Comparison of ENCODE assay signal across 11 cellular contexts in the genomic region with DNA sequence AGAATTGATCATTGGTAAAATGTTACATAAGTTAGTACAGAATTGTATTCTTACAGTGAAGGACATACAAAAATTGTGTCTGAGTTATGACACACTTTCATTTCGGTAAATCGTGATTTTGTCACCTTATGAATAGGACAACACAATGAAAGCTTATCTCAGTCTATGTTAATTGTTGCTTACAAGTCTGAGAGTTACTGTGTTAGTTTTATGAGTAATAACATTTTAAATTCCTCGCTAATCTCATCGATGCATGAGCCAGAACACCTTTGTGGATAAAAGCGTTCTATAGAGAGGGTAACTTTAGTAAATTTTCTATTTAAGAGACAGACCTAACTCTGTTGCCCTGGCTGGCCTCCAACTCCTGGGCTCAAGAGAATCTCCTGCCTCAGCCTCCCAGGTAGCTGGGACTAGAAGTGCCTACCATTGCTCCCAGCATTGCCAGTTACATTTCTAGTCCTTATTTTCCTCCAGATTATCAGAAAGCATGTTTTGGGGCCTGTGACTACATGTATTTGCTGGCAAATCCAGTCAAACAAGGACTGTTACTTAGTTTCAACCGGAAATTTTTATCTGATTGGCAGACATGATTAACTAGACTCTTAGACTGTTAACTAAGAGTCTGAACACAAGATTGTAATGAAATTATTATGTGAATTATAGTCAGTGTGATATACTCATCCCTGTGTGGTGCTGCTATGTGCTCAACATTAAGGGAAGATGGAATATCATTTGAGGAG. TPM values are rescaled to one million over a fixed set of nuclear protein-coding genes. Genes with fewer than 3 reads are reported as not detected.
A peak's percentile ranks its signal among the peaks of the same experiment; 100 is the strongest.
DNase-seq lines count a peak whose midpoint lies in the region; ATAC-seq and TF ChIP-seq lines count a peak whose summit lies in the region.
"Had no signal": no experiment of that assay in that cellular context is flagged by ENCODE, and none has a peak within 500 bp of the region (broad histone marks: within the 10 kb centered on the region; RNA-seq: fewer than 3 reads in every experiment).

No MANE protein-coding gene starts in this region.

- TF ChIP-seq CTCF in CD14-positive monocyte (IDR thresholded peaks at IDR 0.05) = no peak

- intact Hi-C loops in CD14-positive monocyte (cut with micrococcal nuclease) = loop anchor here in 1 of 2 donors (5.0 kb wide), 2 partner anchors 34 to 254 kb away; a partner anchor contains a TSS

- no peaks in the 10 kb centered on the region for H3K9me3 Mint-ChIP-seq in CD14-positive monocyte
- H3K9me3 Mint-ChIP-seq in activated naive CD8-positive, alpha-beta T cell treated with anti-CD3 and anti-CD28 coated beads, Interleukin-2, amount 50 U/mL, for 24 hours = no peaks in the 10 kb centered on the region
- H3K9me3 Mint-ChIP-seq in naive thymus-derived CD8-positive, alpha-beta T cell = peaks cover 0 to 3% (median 0%) of the 10 kb centered on the region in 9 donors

- POLR2A ChIA-PET in naive thymus-derived CD8-positive, alpha-beta T cell (lab: Charles Lee) = no interaction called here

- no peak overlapping the region for H3K9ac ChIP-seq in HUES64 (ENCODE audit: low read depth, low read length)

- peaks cover 16% of the 10 kb centered on the region; the same call in 1 of the 2 replicates for H3K4me1 ChIP-seq in HUES64 (ENCODE audit: insufficient read depth, low read length)

- WGBS in HUES64 = 95% methylated on average over 6 of the region's 6 CpGs

- H3K4me3 ChIP-seq in HUES64 (ENCODE audit: low read length) = peak overlapping the region; percentile 75; the same call in 1 of the 2 replicates

- H3K27me3 ChIP-seq in HUES64 (ENCODE audit: insufficient read depth, low read length) = no peaks in the 10 kb centered on the region

- peaks cover 49% of the 10 kb centered on the region for H3K4me1 Mint-ChIP-seq in CD14-positive monocyte
- H3K4me1 Mint-ChIP-seq in activated naive CD8-positive, alpha-beta T cell treated with anti-CD3 and anti-CD28 coated beads, Interleukin-2, amount 50 U/mL, for 24 hours = peaks cover 67% of the 10 kb centered on the region
- peaks cover 34 to 80% (median 74%) of the 10 kb centered on the region in 4 donors for H3K4me1 Mint-ChIP-seq in naive thymus-derived CD8-positive, alpha-beta T cell

- peak overlapping the region in 6 of 7 donors; percentile 25 to 70 (median 48) for H3K27ac Mint-ChIP-seq in CD14-positive monocyte
- peak overlapping the region; percentile 79 for H3K27ac Mint-ChIP-seq in activated naive CD8-positive, alpha-beta T cell treated with anti-CD3 and anti-CD28 coated beads, Interleukin-2, amount 50 U/mL, for 24 hours
- peak overlapping the region; percentile 46 to 100 (median 82) for H3K27ac Mint-ChIP-seq in naive thymus-derived CD8-positive, alpha-beta T cell

- peaks cover 11 to 15% of the 10 kb centered on the region in 2 donors for H3K36me3 Mint-ChIP-seq in CD14-positive monocyte
- H3K36me3 Mint-ChIP-seq in activated naive CD8-positive, alpha-beta T cell treated with anti-CD3 and anti-CD28 coated beads, Interleukin-2, amount 50 U/mL, for 24 hours (ENCODE audit: low read depth) = peaks cover 49% of the 10 kb centered on the region
- H3K36me3 Mint-ChIP-seq in naive thymus-derived CD8-positive, alpha-beta T cell = peaks cover 6 to 43% (median 8%) of the 10 kb centered on the region in 3 donors

- H3K27ac ChIP-seq in HUES64 (ENCODE audit: low read depth, low read length) = no peak overlapping the region

- H3K9me3 ChIP-seq in HUES64 (ENCODE audit: insufficient read depth, low read depth, low read length) = no peaks in the 10 kb centered on the region

- DNase-seq in CD14-positive monocyte (ENCODE audit: low spot score) (no peak), T1000 (lab: John Stamatoyannopoulos, UW) (no peak)
- DNase-seq in activated naive CD8-positive, alpha-beta T cell treated with anti-CD3 and anti-CD28 coated beads, Interleukin-2, amount 50 U/mL, for 24 hours = no peak
- no peak for DNase-seq in naive thymus-derived CD8-positive, alpha-beta T cell
- DNase-seq: activated effector memory CD4-positive, alpha-beta T cell treated with anti-CD3 and anti-CD28 coated beads, Interleukin-2, amount 50 U/mL, for 16 hours; retina had no signal

- H3K27me3 Mint-ChIP-seq in CD14-positive monocyte (ENCODE audit: low read depth in 3 of 3) = peaks cover 0 to 2% (median 0%) of the 10 kb centered on the region in 3 donors
- no peaks in the 10 kb centered on the region for H3K27me3 Mint-ChIP-seq in activated naive CD8-positive, alpha-beta T cell treated with anti-CD3 and anti-CD28 coated beads, Interleukin-2, amount 50 U/mL, for 24 hours
- no peaks in the 10 kb centered on the region for H3K27me3 Mint-ChIP-seq in naive thymus-derived CD8-positive, alpha-beta T cell

- H3K4me3 Mint-ChIP-seq in CD14-positive monocyte = no peak overlapping the region
- H3K4me3 Mint-ChIP-seq in activated naive CD8-positive, alpha-beta T cell treated with anti-CD3 and anti-CD28 coated beads, Interleukin-2, amount 50 U/mL, for 24 hours = peak overlapping the region; percentile 96
- H3K4me3 Mint-ChIP-seq in naive thymus-derived CD8-positive, alpha-beta T cell = peak overlapping the region; percentile 40 to 99 (median 92)

- ATAC-seq in activated naive CD8-positive, alpha-beta T cell treated with anti-CD3 and anti-CD28 coated beads, Interleukin-2, amount 50 U/mL, for 24 hours = no peak
- no peak for ATAC-seq in naive thymus-derived CD8-positive, alpha-beta T cell
- ATAC-seq in GM21390 (IDR thresholded peaks at IDR 0.05; ENCODE audit: unreplicated experiment) = no peak
- ATAC-seq in GM21423 (IDR thresholded peaks at IDR 0.05; ENCODE audit: unreplicated experiment) = no peak
- ATAC-seq in GM21381 (IDR thresholded peaks at IDR 0.05; ENCODE audit: unreplicated experiment) = no peak
- ATAC-seq: HCT116 had no signal

- peaks cover 21% of the 10 kb centered on the region for H3K36me3 ChIP-seq in HUES64 (ENCODE audit: insufficient read depth, low read length)

RNA-seq across cellular contexts. Expression of a gene that starts 3.0 kb away (rescaled TPM):
- 10 to 100 TPM; 13.8 to 15.6 TPM for polyA plus RNA-seq in CD14-positive monocyte
- polyA plus RNA-seq in HUES64 (2013, experiment 1 of 2) = 91.0 TPM
- 97.3 TPM for polyA plus RNA-seq in HUES64 (2013, experiment 2 of 2)
- 100 to 1,000 TPM; 310 to 337 TPM for total RNA-seq in naive thymus-derived CD8-positive, alpha-beta T cell
- 10 to 100 TPM; 30.0 to 82.8 (median 53.5) TPM for polyA plus RNA-seq in naive thymus-derived CD8-positive, alpha-beta T cell

Comparison
In these comparisons a context has a peak if more than half of its experiments do, and no peak if none do; other contexts are left out.
1. H3K4me3 Mint-ChIP-seq: peak in activated naive CD8-positive, alpha-beta T cell treated with anti-CD3 and anti-CD28 coated beads, Interleukin-2, amount 50 U/mL, for 24 hours (single experiment) and naive thymus-derived CD8-positive, alpha-beta T cell (10 of 10); none in CD14-positive monocyte (0 of 2).
2. Peak in every context shown above with its lines, with median percentiles within 50 percentile points of each other: H3K27ac Mint-ChIP-seq.